ENCODE assay signal across 14 cellular contexts in genomic region chr9:112839331-112839730, GRCh38.
DNase-seq lines count a peak whose midpoint lies in the region; ATAC-seq and TF ChIP-seq lines count a peak whose summit lies in the region.
"Had no signal": no experiment of that assay in that cellular context is flagged by ENCODE, and none has a peak within 500 bp of the region (broad histone marks: within the 10 kb centered on the region; RNA-seq: fewer than 3 reads in every experiment).

No MANE protein-coding gene starts in this region.

- DNase-seq in NOMO-1 treated with dmso at 0.1 percent for 144 hours (lab: John Stamatoyannopoulos, UW; ENCODE audit: unreplicated experiment): peak; percentile 11
- DNase-seq in globus pallidus (ENCODE audit: low spot score): peak; percentile 53
- DNase-seq in COLO668 (lab: John Stamatoyannopoulos, UW; ENCODE audit: unreplicated experiment): no peak
- no peak for DNase-seq in foreskin fibroblast
- DNase-seq: AML-193; CD8-positive, alpha-beta T cell; NCI-H1105 treated with DMSO at 0.1 percent for 48 hours; NCI-H187; NCI-H748 treated with DMSO at 0.1 percent for 48 hours; SIG-M5 had no signal

- H3K4me1 Mint-ChIP-seq in stimulated activated memory B cell treated with anti-CD40 and anti-IgM and Interleukin-4, amounts not matched to agents 10 μg/mL and 1 μg/mL and 100 μg/mL, for 72 hours: peaks cover 25% of the 10 kb centered on the region

- no peak overlapping the region for H3K27ac Mint-ChIP-seq in stimulated activated memory B cell treated with anti-CD40 and anti-IgM and Interleukin-4, amounts not matched to agents 10 μg/mL and 1 μg/mL and 100 μg/mL, for 72 hours
- H3K27ac Mint-ChIP-seq: CD8-positive, alpha-beta T cell had no signal

- H3K27me3 Mint-ChIP-seq in stimulated activated memory B cell treated with anti-CD40 and anti-IgM and Interleukin-4, amounts not matched to agents 10 μg/mL and 1 μg/mL and 100 μg/mL, for 72 hours: no peaks in the 10 kb centered on the region

- H3K4me3 Mint-ChIP-seq in stimulated activated memory B cell treated with anti-CD40 and anti-IgM and Interleukin-4, amounts not matched to agents 10 μg/mL and 1 μg/mL and 100 μg/mL, for 72 hours: no peak overlapping the region
- H3K4me3 Mint-ChIP-seq: CD8-positive, alpha-beta T cell had no signal

- no peak overlapping the region for H3K4me3 ChIP-seq in foreskin fibroblast (ENCODE audit: low read depth in 1 of 2, low read length in 2 of 2)
- H3K4me3 ChIP-seq: K562 had no signal

- H3K9me3 Mint-ChIP-seq in stimulated activated memory B cell treated with anti-CD40 and anti-IgM and Interleukin-4, amounts not matched to agents 10 μg/mL and 1 μg/mL and 100 μg/mL, for 72 hours: no peaks in the 10 kb centered on the region
- H3K9me3 Mint-ChIP-seq: CD8-positive, alpha-beta T cell had no signal

- ATAC-seq in GM18868 (IDR thresholded peaks at IDR 0.05; ENCODE audit: unreplicated experiment) (peak; percentile 50), HG03439 (IDR thresholded peaks at IDR 0.05; ENCODE audit: unreplicated experiment) (no peak)
- peak; percentile 80 for ATAC-seq in stimulated activated memory B cell treated with anti-CD40 and anti-IgM and Interleukin-4, amounts not matched to agents 10 μg/mL and 1 μg/mL and 100 μg/mL, for 72 hours
- ATAC-seq: CD8-positive, alpha-beta T cell; K562 had no signal

- H3K36me3 Mint-ChIP-seq in stimulated activated memory B cell treated with anti-CD40 and anti-IgM and Interleukin-4, amounts not matched to agents 10 μg/mL and 1 μg/mL and 100 μg/mL, for 72 hours: peaks cover 30% of the 10 kb centered on the region

- no peak for TF ChIP-seq CTCF in foreskin fibroblast (IDR thresholded peaks at IDR 0.05; ENCODE audit: low read depth, low read length)

Comparison
In these comparisons a context has a peak if more than half of its experiments do, and no peak if none do; other contexts are left out.
1. DNase-seq: peak in NOMO-1 treated with dmso at 0.1 percent for 144 hours (single experiment) and globus pallidus (single experiment); none in COLO668 (single experiment) and foreskin fibroblast (0 of 2).